Comparison of ENCODE assay signal across 29 cellular contexts in genomic region chr11:114052160-114052559, GRCh38. TPM values are rescaled to one million over a fixed set of nuclear protein-coding genes. Genes with fewer than 3 reads are reported as not detected.
"Had no signal": no experiment of that assay in that cellular context is flagged by ENCODE, and none has a peak within 500 bp of the region (broad histone marks: within the 10 kb centered on the region; RNA-seq: fewer than 3 reads in every experiment).

No MANE protein-coding gene starts in this region.

- H3K4me3 ChIP-seq: coronary artery, dorsolateral prefrontal cortex, heart left ventricle, left lung, thoracic aorta, uterus had no signal

- H3K27ac ChIP-seq: coronary artery, dorsolateral prefrontal cortex, left lung, parathyroid adenoma, thoracic aorta, uterus had no signal

- DNase-seq: activated CD4-positive, alpha-beta T cell treated with anti-CD3 and anti-CD28 coated beads for 36 hours; activated CD4-positive, CD25-positive, alpha-beta regulatory T cell; activated CD8-positive, alpha-beta memory T cell treated with anti-CD3 and anti-CD28 coated beads, Interleukin-2, amount 10 ng/mL, durations not matched to agents 7 days and 5 days; activated CD8-positive, alpha-beta T cell treated with anti-CD3 and anti-CD28 coated beads, Interleukin-2, amount 10 ng/mL, durations not matched to agents 7 days and 5 days; activated naive CD4-positive, alpha-beta T cell; activated T-cell treated with anti-CD3 and anti-CD28 coated beads, Interleukin-2, amount 50 U/mL, for 48 hours; anterior cingulate cortex; cerebellar nuclear complex; dorsolateral prefrontal cortex; effector memory CD4-positive, alpha-beta T cell; erythroblast; foreskin fibroblast; heart left ventricle; hypothalamus; immature natural killer cell; kidney glomerular epithelial cell; left lung; naive thymus-derived CD4-positive, alpha-beta T cell; occipital lobe; right cardiac atrium; stimulated activated CD4-positive, alpha-beta T cell treated with anti-CD3 and anti-CD28 coated beads, Interleukin-2, amount 100 ng/mL, for 48 hours; stimulated activated naive CD8-positive, alpha-beta T cell treated with anti-CD3 and anti-CD28 coated beads, Interleukin-15, Interleukin-2, amounts not matched to agents 100 U/mL and 50 U/mL, for 24 hours; uterus had no signal

- H3K4me3 Mint-ChIP-seq: activated CD4-positive, alpha-beta T cell treated with anti-CD3 and anti-CD28 coated beads for 36 hours; activated CD8-positive, alpha-beta memory T cell treated with anti-CD3 and anti-CD28 coated beads, Interleukin-2, amount 10 ng/mL, durations not matched to agents 7 days and 5 days; activated CD8-positive, alpha-beta T cell treated with anti-CD3 and anti-CD28 coated beads, Interleukin-2, amount 10 ng/mL, durations not matched to agents 7 days and 5 days; immature natural killer cell; mesothelial cell of epicardium; naive thymus-derived CD4-positive, alpha-beta T cell; type B pancreatic cell had no signal

- ATAC-seq: activated CD4-positive, alpha-beta T cell treated with anti-CD3 and anti-CD28 coated beads for 36 hours; activated CD8-positive, alpha-beta memory T cell treated with anti-CD3 and anti-CD28 coated beads, Interleukin-2, amount 10 ng/mL, durations not matched to agents 7 days and 5 days; activated CD8-positive, alpha-beta T cell treated with anti-CD3 and anti-CD28 coated beads, Interleukin-2, amount 10 ng/mL, durations not matched to agents 7 days and 5 days; activated naive CD4-positive, alpha-beta T cell treated with anti-CD3 and anti-CD28 coated beads, Interleukin-2, amount 50 U/mL, for 72 hours; heart left ventricle; left lung; naive thymus-derived CD4-positive, alpha-beta T cell; right cardiac atrium; stimulated activated naive CD8-positive, alpha-beta T cell treated with anti-CD3 and anti-CD28 coated beads, Interleukin-15, Interleukin-2, amounts not matched to agents 100 U/mL and 50 U/mL, for 24 hours had no signal

- H3K27me3 ChIP-seq: dorsolateral prefrontal cortex, uterus had no signal

- H3K4me1 Mint-ChIP-seq: activated CD4-positive, alpha-beta T cell treated with anti-CD3 and anti-CD28 coated beads for 36 hours; activated CD8-positive, alpha-beta memory T cell treated with anti-CD3 and anti-CD28 coated beads, Interleukin-2, amount 10 ng/mL, durations not matched to agents 7 days and 5 days; immature natural killer cell; mesothelial cell of epicardium; naive thymus-derived CD4-positive, alpha-beta T cell had no signal

- H3K79me2 ChIP-seq: parathyroid adenoma had no signal

- H3K27ac Mint-ChIP-seq: activated CD4-positive, alpha-beta T cell treated with anti-CD3 and anti-CD28 coated beads for 36 hours; activated CD8-positive, alpha-beta memory T cell treated with anti-CD3 and anti-CD28 coated beads, Interleukin-2, amount 10 ng/mL, durations not matched to agents 7 days and 5 days; activated CD8-positive, alpha-beta T cell treated with anti-CD3 and anti-CD28 coated beads, Interleukin-2, amount 10 ng/mL, durations not matched to agents 7 days and 5 days; activated naive CD4-positive, alpha-beta T cell treated with anti-CD3 and anti-CD28 coated beads, Interleukin-2, amount 50 U/mL, for 72 hours; mesothelial cell of epicardium; naive thymus-derived CD4-positive, alpha-beta T cell; type B pancreatic cell had no signal

- H3K36me3 ChIP-seq: heart left ventricle, left lung, thoracic aorta, uterus had no signal

- H3K36me3 Mint-ChIP-seq: activated CD8-positive, alpha-beta memory T cell treated with anti-CD3 and anti-CD28 coated beads, Interleukin-2, amount 10 ng/mL, durations not matched to agents 7 days and 5 days; activated naive CD4-positive, alpha-beta T cell treated with anti-CD3 and anti-CD28 coated beads, Interleukin-2, amount 50 U/mL, for 72 hours; immature natural killer cell; mesothelial cell of epicardium; type B pancreatic cell had no signal

- H2AFZ ChIP-seq: parathyroid adenoma had no signal

- H3K9me3 Mint-ChIP-seq: activated naive CD4-positive, alpha-beta T cell treated with anti-CD3 and anti-CD28 coated beads, Interleukin-2, amount 50 U/mL, for 72 hours; immature natural killer cell; mesothelial cell of epicardium; type B pancreatic cell had no signal

- H3K4me1 ChIP-seq: parathyroid adenoma had no signal

- H3K9me3 ChIP-seq: heart left ventricle, left lung, thoracic aorta, uterus had no signal

RNA-seq across cellular contexts. Expression of gene ZBTB16, which starts 7.4 kb away (rescaled TPM):
- total RNA-seq: mesothelial cell of epicardium had no signal
